In genomic region chr11:92827132-92827531, GRCh38 we compare ENCODE assay signal across 18 cellular contexts.
DNase-seq lines count a peak whose midpoint lies in the region; ATAC-seq, FAIRE-seq and TF ChIP-seq lines count a peak whose summit lies in the region.
"Had no signal": no experiment of that assay in that cellular context is flagged by ENCODE, and none has a peak within 500 bp of the region (broad histone marks: within the 10 kb centered on the region; RNA-seq: fewer than 3 reads in every experiment).

No MANE protein-coding gene starts in this region.

- no peak for ATAC-seq in stimulated activated memory B cell treated with anti-CD40 and anti-IgM and Interleukin-4, amounts not matched to agents 10 μg/mL and 1 μg/mL and 100 μg/mL, for 72 hours

- H3K4me1 Mint-ChIP-seq in stimulated activated memory B cell treated with anti-CD40 and anti-IgM and Interleukin-4, amounts not matched to agents 10 μg/mL and 1 μg/mL and 100 μg/mL, for 72 hours = no peaks in the 10 kb centered on the region
- H3K4me1 Mint-ChIP-seq: CD8-positive, alpha-beta memory T cell had no signal

- H3K36me3 Mint-ChIP-seq in stimulated activated memory B cell treated with anti-CD40 and anti-IgM and Interleukin-4, amounts not matched to agents 10 μg/mL and 1 μg/mL and 100 μg/mL, for 72 hours = no peaks in the 10 kb centered on the region
- H3K36me3 Mint-ChIP-seq: CD8-positive, alpha-beta memory T cell had no signal

- TF ChIP-seq CTCF in VCaP (conservative IDR thresholded peaks at IDR 0.05) = no peak

- peaks cover 2% of the 10 kb centered on the region for H3K9me3 Mint-ChIP-seq in stimulated activated memory B cell treated with anti-CD40 and anti-IgM and Interleukin-4, amounts not matched to agents 10 μg/mL and 1 μg/mL and 100 μg/mL, for 72 hours
- H3K9me3 Mint-ChIP-seq: CD8-positive, alpha-beta memory T cell had no signal

- H3K27ac ChIP-seq in VCaP = peak overlapping the region; percentile 37
- H3K27ac ChIP-seq: BLaER1 had no signal

- H3K27me3 Mint-ChIP-seq in stimulated activated memory B cell treated with anti-CD40 and anti-IgM and Interleukin-4, amounts not matched to agents 10 μg/mL and 1 μg/mL and 100 μg/mL, for 72 hours = peaks cover 9% of the 10 kb centered on the region
- H3K27me3 Mint-ChIP-seq: CD8-positive, alpha-beta memory T cell had no signal

- DNase-seq in NCI-H2196 treated with DMSO at 0.1 percent for 48 hours (lab: John Stamatoyannopoulos, UW; ENCODE audit: unreplicated experiment) = peak; percentile 14
- no peak for DNase-seq in NCI-H2196 (lab: John Stamatoyannopoulos, UW; ENCODE audit: unreplicated experiment)
- DNase-seq in medulla oblongata (ENCODE audit: extremely low spot score) = peak; percentile 13
- DNase-seq in frontal cortex (ENCODE audit: low spot score in 2 of 2) = no peak
- DNase-seq in 8988T = no peak
- DNase-seq in DMS 273 treated with DMSO at 0.1 percent for 48 hours (lab: John Stamatoyannopoulos, UW) = no peak
- DNase-seq: CD8-positive, alpha-beta memory T cell; EL; MG63; NCI-H187 treated with DMSO at 0.1 percent for 48 hours; NCI-H2171; NCI-H774 had no signal

- H3K27ac Mint-ChIP-seq in stimulated activated memory B cell treated with anti-CD40 and anti-IgM and Interleukin-4, amounts not matched to agents 10 μg/mL and 1 μg/mL and 100 μg/mL, for 72 hours = no peak overlapping the region
- H3K27ac Mint-ChIP-seq: CD8-positive, alpha-beta memory T cell had no signal

- no peak for FAIRE-seq in frontal cortex (lab: Jason Lieb, UNC)
- FAIRE-seq: A204.1, GM19239, H54 had no signal

- H3K4me3 Mint-ChIP-seq in stimulated activated memory B cell treated with anti-CD40 and anti-IgM and Interleukin-4, amounts not matched to agents 10 μg/mL and 1 μg/mL and 100 μg/mL, for 72 hours = no peak overlapping the region
- H3K4me3 Mint-ChIP-seq: CD8-positive, alpha-beta memory T cell had no signal

Comparison
In these comparisons a context has a peak if more than half of its experiments do, and no peak if none do; other contexts are left out.
1. DNase-seq: peak in NCI-H2196 treated with DMSO at 0.1 percent for 48 hours (single experiment) and medulla oblongata (single experiment); none in NCI-H2196 (single experiment), frontal cortex (0 of 2), 8988T (single experiment) and DMS 273 treated with DMSO at 0.1 percent for 48 hours (single experiment).